Comparison of ENCODE assay signal across 21 cellular contexts in genomic region chr6:115704028-115704427, GRCh38.
A peak's percentile ranks its signal among the peaks of the same experiment; 100 is the strongest.
DNase-seq lines count a peak whose midpoint lies in the region; ATAC-seq and TF ChIP-seq lines count a peak whose summit lies in the region.
"Had no signal": no experiment of that assay in that cellular context is flagged by ENCODE, and none has a peak within 500 bp of the region (broad histone marks: within the 10 kb centered on the region; RNA-seq: fewer than 3 reads in every experiment).

No MANE protein-coding gene starts in this region.

- no CpG with 5 or more reads among the region's 3 CpGs for WGBS in neuronal stem cell (ENCODE audit: extremely low coverage in 2 of 2, insufficient read length in 2 of 2, insufficient replicate concordance in 1 of 2), 2 donors
- WGBS in heart right ventricle, 2 donors, result 80 to 84% methylated on average over 3 of the region's 3 CpGs

- H3K27ac ChIP-seq in neuronal stem cell (replicated peaks; ENCODE audit: low read length), result no peak overlapping the region
- H3K27ac ChIP-seq in heart right ventricle, result no peak overlapping the region
- H3K27ac ChIP-seq: BLaER1 treated with 17β-estradiol and CSF1 and Interleukin-3, amounts not matched to agents 10 nM and 100 nM; C4-2B had no signal

- H3K27me3 ChIP-seq in BE2C (no peaks in the 10 kb centered on the region), neuronal stem cell (ENCODE audit: control insufficient read depth in 3 of 3, insufficient read depth in 3 of 3, low read depth in 1 of 3, low read length in 3 of 3) (no peaks in the 10 kb centered on the region), heart right ventricle (no peaks in the 10 kb centered on the region)
- H3K27me3 ChIP-seq: BLaER1 treated with 17β-estradiol and CSF1 and Interleukin-3, amounts not matched to agents 10 nM and 100 nM had no signal

- H4K8ac ChIP-seq in neuronal stem cell (ENCODE audit: low read depth, low read length), result no peak overlapping the region

- H2BK5ac ChIP-seq in neuronal stem cell (ENCODE audit: low read length), result no peak overlapping the region

- H3K4me1 Mint-ChIP-seq in stimulated activated effector memory CD8-positive, alpha-beta T cell treated with anti-CD3 and anti-CD28 coated beads, Interleukin-12 subunit alpha, Interleukin-12 subunit beta, amount 100 ng/mL, for 72 hours, result no peaks in the 10 kb centered on the region
- H3K4me1 Mint-ChIP-seq: CD4-positive, alpha-beta memory T cell; CD4-positive, CD25-positive, alpha-beta regulatory T cell; CD8-positive, alpha-beta memory T cell had no signal

- no peak overlapping the region for H2BK12ac ChIP-seq in neuronal stem cell (ENCODE audit: low read length)

- no peak overlapping the region for H3K14ac ChIP-seq in neuronal stem cell (ENCODE audit: low read length)

- H3K27ac Mint-ChIP-seq in stimulated activated effector memory CD8-positive, alpha-beta T cell treated with anti-CD3 and anti-CD28 coated beads, Interleukin-12 subunit alpha, Interleukin-12 subunit beta, amount 100 ng/mL, for 72 hours, result no peak overlapping the region
- H3K27ac Mint-ChIP-seq: CD4-positive, alpha-beta memory T cell; CD8-positive, alpha-beta memory T cell had no signal

- H3K4me3 Mint-ChIP-seq in stimulated activated effector memory CD8-positive, alpha-beta T cell treated with anti-CD3 and anti-CD28 coated beads, Interleukin-12 subunit alpha, Interleukin-12 subunit beta, amount 100 ng/mL, for 72 hours, result no peak overlapping the region
- H3K4me3 Mint-ChIP-seq: CD4-positive, alpha-beta memory T cell; CD4-positive, CD25-positive, alpha-beta regulatory T cell; CD8-positive, alpha-beta memory T cell had no signal

- peak; percentile 13 for ATAC-seq in stimulated activated effector memory CD8-positive, alpha-beta T cell treated with anti-CD3 and anti-CD28 coated beads, Interleukin-12 subunit alpha, Interleukin-12 subunit beta, amount 100 ng/mL, for 72 hours
- ATAC-seq in HG03039 (IDR thresholded peaks at IDR 0.05; ENCODE audit: unreplicated experiment) (no peak), heart right ventricle (no peak)
- ATAC-seq: GM12878 had no signal

- peaks cover 13% of the 10 kb centered on the region for H3K9me3 Mint-ChIP-seq in stimulated activated effector memory CD8-positive, alpha-beta T cell treated with anti-CD3 and anti-CD28 coated beads, Interleukin-12 subunit alpha, Interleukin-12 subunit beta, amount 100 ng/mL, for 72 hours

- H2AFZ ChIP-seq in neuronal stem cell (ENCODE audit: low read length), result no peak overlapping the region

- no peak for TF ChIP-seq CTCF in BE2C (IDR thresholded peaks at IDR 0.05; ENCODE audit: low read depth, low read length)
- no peak for TF ChIP-seq CTCF in heart right ventricle (IDR thresholded peaks at IDR 0.05)

- H3K79me1 ChIP-seq in neuronal stem cell (ENCODE audit: low read depth, low read length), result no peaks in the 10 kb centered on the region

- intact Hi-C loops in heart right ventricle (cut with DNase I), result no loop called here

- H2BK120ac ChIP-seq in neuronal stem cell (ENCODE audit: low read depth, low read length), result no peak overlapping the region

- peak overlapping the region; percentile 11 for H3K18ac ChIP-seq in neuronal stem cell (ENCODE audit: low read length)

- H3K4me2 ChIP-seq in neuronal stem cell (ENCODE audit: insufficient read depth, low read length, poor library complexity, severe bottlenecking), result no peak overlapping the region
- H3K4me2 ChIP-seq: BLaER1 treated with 17β-estradiol and CSF1 and Interleukin-3, amounts not matched to agents 10 nM and 100 nM had no signal

- H3K36me3 ChIP-seq in BE2C, result no peaks in the 10 kb centered on the region
- no peaks in the 10 kb centered on the region for H3K36me3 ChIP-seq in neuronal stem cell (replicated peaks in 1 of 2; ENCODE audit: control insufficient read depth in 2 of 2, insufficient read depth in 2 of 2, low read length in 2 of 2)
- H3K36me3 ChIP-seq in heart right ventricle, result no peaks in the 10 kb centered on the region
- H3K36me3 ChIP-seq: BLaER1 treated with 17β-estradiol and CSF1 and Interleukin-3, amounts not matched to agents 10 nM and 100 nM had no signal

- H3K4me1 ChIP-seq in BE2C (peaks cover 11% of the 10 kb centered on the region; the same call in 1 of the 2 replicates), neuronal stem cell (ENCODE audit: control insufficient read depth in 2 of 2, insufficient read depth in 1 of 2, low read depth in 1 of 2, low read length in 2 of 2) (peaks cover 0 to 1% of the 10 kb centered on the region in 2 donors), heart right ventricle (no peaks in the 10 kb centered on the region)
- H3K4me1 ChIP-seq: BLaER1 treated with 17β-estradiol and CSF1 and Interleukin-3, amounts not matched to agents 10 nM and 100 nM had no signal

- H3K23ac ChIP-seq in neuronal stem cell (ENCODE audit: low read depth, low read length, poor library complexity), result no peak overlapping the region

- DNase-seq in BE2C (peak; percentile 33), neuronal stem cell (ENCODE audit: low spot score) (no peak), heart right ventricle (no peak)
- DNase-seq in stimulated activated effector memory CD8-positive, alpha-beta T cell treated with anti-CD3 and anti-CD28 coated beads, Interleukin-12 subunit alpha, Interleukin-12 subunit beta, amount 100 ng/mL, for 72 hours (ENCODE audit: low spot score in 2 of 2), result no peak
- DNase-seq: 8988T; ACHN; CD4-positive, alpha-beta memory T cell; CD4-positive, CD25-positive, alpha-beta regulatory T cell; CD8-positive, alpha-beta memory T cell; COR-L47; DMS 273 treated with DMSO at 0.1 percent for 48 hours; DMS153; DMS53; DMS79; DND-41; EL; GDM1 had no signal

- H2AK5ac ChIP-seq in neuronal stem cell (ENCODE audit: low read depth, low read length), result no peak overlapping the region

- no peak overlapping the region for H3K4me3 ChIP-seq in BE2C (ENCODE audit: low read depth, low read length)
- H3K4me3 ChIP-seq in neuronal stem cell (ENCODE audit: low read length in 2 of 2), result no peak overlapping the region
- H3K4me3 ChIP-seq in heart right ventricle, result no peak overlapping the region
- H3K4me3 ChIP-seq: BLaER1 treated with 17β-estradiol and CSF1 and Interleukin-3, amounts not matched to agents 10 nM and 100 nM; GM12878 had no signal

- no peaks in the 10 kb centered on the region for H3K9me3 ChIP-seq in BE2C
- no peaks in the 10 kb centered on the region for H3K9me3 ChIP-seq in neuronal stem cell (replicated peaks in 1 of 2; ENCODE audit: control insufficient read depth in 2 of 2, insufficient read depth in 1 of 2, low read depth in 1 of 2, low read length in 2 of 2)
- H3K9me3 ChIP-seq in heart right ventricle, result peaks cover 0 to 30% (median 4%) of the 10 kb centered on the region in 11 donors

- no peak overlapping the region for H3K9ac ChIP-seq in neuronal stem cell (ENCODE audit: low read depth, low read length, poor library complexity)
- H3K9ac ChIP-seq: BLaER1 treated with 17β-estradiol and CSF1 and Interleukin-3, amounts not matched to agents 10 nM and 100 nM had no signal

- no peaks in the 10 kb centered on the region for H3K36me3 Mint-ChIP-seq in stimulated activated effector memory CD8-positive, alpha-beta T cell treated with anti-CD3 and anti-CD28 coated beads, Interleukin-12 subunit alpha, Interleukin-12 subunit beta, amount 100 ng/mL, for 72 hours
- H3K36me3 Mint-ChIP-seq: CD4-positive, alpha-beta memory T cell; CD4-positive, CD25-positive, alpha-beta regulatory T cell; CD8-positive, alpha-beta memory T cell had no signal

- H3K4ac ChIP-seq in neuronal stem cell (ENCODE audit: low read length), result peak overlapping the region; percentile 55

- H4K91ac ChIP-seq in neuronal stem cell (ENCODE audit: low read depth, low read length, poor library complexity), result no peak overlapping the region

- no peak overlapping the region for H2BK15ac ChIP-seq in neuronal stem cell (ENCODE audit: low read length)
